Comparison of ENCODE assay signal across 2 cellular contexts in genomic region chr17:62760888-62761267, GRCh38.
TF ChIP-seq lines count a peak whose summit lies in the region.

No MANE protein-coding gene starts in this region.

TF ChIP-seq in GM23338, 12 proteins besides CTCF, POLR2A, EP300 and RAD21 (continued from another document):
- TF ChIP-seq, protein P1, sequence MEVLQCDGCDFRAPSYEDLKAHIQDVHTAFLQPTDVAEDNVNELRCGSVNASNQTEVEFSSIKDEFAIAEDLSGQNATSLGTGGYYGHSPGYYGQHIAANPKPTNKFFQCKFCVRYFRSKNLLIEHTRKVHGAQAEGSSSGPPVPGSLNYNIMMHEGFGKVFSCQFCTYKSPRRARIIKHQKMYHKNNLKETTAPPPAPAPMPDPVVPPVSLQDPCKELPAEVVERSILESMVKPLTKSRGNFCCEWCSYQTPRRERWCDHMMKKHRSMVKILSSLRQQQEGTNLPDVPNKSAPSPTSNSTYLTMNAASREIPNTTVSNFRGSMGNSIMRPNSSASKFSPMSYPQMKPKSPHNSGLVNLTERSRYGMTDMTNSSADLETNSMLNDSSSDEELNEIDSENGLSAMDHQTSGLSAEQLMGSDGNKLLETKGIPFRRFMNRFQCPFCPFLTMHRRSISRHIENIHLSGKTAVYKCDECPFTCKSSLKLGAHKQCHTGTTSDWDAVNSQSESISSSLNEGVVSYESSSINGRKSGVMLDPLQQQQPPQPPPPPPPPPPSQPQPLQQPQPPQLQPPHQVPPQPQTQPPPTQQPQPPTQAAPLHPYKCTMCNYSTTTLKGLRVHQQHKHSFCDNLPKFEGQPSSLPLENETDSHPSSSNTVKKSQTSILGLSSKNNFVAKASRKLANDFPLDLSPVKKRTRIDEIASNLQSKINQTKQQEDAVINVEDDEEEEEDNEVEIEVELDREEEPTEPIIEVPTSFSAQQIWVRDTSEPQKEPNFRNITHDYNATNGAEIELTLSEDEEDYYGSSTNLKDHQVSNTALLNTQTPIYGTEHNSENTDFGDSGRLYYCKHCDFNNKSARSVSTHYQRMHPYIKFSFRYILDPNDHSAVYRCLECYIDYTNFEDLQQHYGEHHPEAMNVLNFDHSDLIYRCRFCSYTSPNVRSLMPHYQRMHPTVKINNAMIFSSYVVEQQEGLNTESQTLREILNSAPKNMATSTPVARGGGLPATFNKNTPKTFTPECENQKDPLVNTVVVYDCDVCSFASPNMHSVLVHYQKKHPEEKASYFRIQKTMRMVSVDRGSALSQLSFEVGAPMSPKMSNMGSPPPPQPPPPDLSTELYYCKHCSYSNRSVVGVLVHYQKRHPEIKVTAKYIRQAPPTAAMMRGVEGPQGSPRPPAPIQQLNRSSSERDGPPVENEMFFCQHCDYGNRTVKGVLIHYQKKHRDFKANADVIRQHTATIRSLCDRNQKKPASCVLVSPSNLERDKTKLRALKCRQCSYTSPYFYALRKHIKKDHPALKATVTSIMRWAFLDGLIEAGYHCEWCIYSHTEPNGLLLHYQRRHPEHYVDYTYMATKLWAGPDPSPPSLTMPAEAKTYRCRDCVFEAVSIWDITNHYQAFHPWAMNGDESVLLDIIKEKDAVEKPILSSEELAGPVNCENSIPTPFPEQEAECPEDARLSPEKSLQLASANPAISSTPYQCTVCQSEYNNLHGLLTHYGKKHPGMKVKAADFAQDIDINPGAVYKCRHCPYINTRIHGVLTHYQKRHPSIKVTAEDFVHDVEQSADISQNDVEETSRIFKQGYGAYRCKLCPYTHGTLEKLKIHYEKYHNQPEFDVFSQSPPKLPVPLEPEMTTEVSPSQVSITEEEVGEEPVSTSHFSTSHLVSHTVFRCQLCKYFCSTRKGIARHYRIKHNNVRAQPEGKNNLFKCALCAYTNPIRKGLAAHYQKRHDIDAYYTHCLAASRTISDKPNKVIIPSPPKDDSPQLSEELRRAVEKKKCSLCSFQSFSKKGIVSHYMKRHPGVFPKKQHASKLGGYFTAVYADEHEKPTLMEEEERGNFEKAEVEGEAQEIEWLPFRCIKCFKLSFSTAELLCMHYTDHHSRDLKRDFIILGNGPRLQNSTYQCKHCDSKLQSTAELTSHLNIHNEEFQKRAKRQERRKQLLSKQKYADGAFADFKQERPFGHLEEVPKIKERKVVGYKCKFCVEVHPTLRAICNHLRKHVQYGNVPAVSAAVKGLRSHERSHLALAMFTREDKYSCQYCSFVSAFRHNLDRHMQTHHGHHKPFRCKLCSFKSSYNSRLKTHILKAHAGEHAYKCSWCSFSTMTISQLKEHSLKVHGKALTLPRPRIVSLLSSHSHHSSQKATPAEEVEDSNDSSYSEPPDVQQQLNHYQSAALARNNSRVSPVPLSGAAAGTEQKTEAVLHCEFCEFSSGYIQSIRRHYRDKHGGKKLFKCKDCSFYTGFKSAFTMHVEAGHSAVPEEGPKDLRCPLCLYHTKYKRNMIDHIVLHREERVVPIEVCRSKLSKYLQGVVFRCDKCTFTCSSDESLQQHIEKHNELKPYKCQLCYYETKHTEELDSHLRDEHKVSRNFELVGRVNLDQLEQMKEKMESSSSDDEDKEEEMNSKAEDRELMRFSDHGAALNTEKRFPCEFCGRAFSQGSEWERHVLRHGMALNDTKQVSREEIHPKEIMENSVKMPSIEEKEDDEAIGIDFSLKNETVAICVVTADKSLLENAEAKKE (CRISPR knock-in tag; IDR thresholded peaks at IDR 0.05) = no peak
- TF ChIP-seq ZNF331 (CRISPR knock-in tag; IDR thresholded peaks at IDR 0.05; ENCODE audit: low read depth) (no peak), JUNB (IDR thresholded peaks at IDR 0.05; ENCODE audit: unreplicated experiment) (no peak), POLR2AphosphoS5 (IDR thresholded peaks at IDR 0.05; ENCODE audit: low read depth) (no peak), REST (IDR thresholded peaks at IDR 0.05; ENCODE audit: unreplicated experiment) (no peak), EZH2phosphoT487 (IDR thresholded peaks at IDR 0.05; ENCODE audit: unreplicated experiment) (no peak), EZH2 (IDR thresholded peaks at IDR 0.05; ENCODE audit: low read depth, unreplicated experiment) (no peak), CREB1 (CRISPR knock-in tag; IDR thresholded peaks at IDR 0.05; ENCODE audit: low read depth) (no peak), STAT1 (IDR thresholded peaks at IDR 0.05; ENCODE audit: unreplicated experiment) (no peak)
- TF ChIP-seq, protein P2, sequence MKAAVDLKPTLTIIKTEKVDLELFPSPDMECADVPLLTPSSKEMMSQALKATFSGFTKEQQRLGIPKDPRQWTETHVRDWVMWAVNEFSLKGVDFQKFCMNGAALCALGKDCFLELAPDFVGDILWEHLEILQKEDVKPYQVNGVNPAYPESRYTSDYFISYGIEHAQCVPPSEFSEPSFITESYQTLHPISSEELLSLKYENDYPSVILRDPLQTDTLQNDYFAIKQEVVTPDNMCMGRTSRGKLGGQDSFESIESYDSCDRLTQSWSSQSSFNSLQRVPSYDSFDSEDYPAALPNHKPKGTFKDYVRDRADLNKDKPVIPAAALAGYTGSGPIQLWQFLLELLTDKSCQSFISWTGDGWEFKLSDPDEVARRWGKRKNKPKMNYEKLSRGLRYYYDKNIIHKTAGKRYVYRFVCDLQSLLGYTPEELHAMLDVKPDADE (IDR thresholded peaks at IDR 0.05) = no peak

TF ChIP-seq in IMR-90, 13 proteins besides CTCF, POLR2A, EP300 and RAD21 (continued from another document):
- TF ChIP-seq, protein P3, sequence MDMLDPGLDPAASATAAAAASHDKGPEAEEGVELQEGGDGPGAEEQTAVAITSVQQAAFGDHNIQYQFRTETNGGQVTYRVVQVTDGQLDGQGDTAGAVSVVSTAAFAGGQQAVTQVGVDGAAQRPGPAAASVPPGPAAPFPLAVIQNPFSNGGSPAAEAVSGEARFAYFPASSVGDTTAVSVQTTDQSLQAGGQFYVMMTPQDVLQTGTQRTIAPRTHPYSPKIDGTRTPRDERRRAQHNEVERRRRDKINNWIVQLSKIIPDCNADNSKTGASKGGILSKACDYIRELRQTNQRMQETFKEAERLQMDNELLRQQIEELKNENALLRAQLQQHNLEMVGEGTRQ (IDR thresholded peaks at IDR 0.05; ENCODE audit: low read depth, low read length) = no peak
- TF ChIP-seq CEBPB (IDR thresholded peaks at IDR 0.05; ENCODE audit: low read depth, low read length) (no peak), RCOR1 (IDR thresholded peaks at IDR 0.05; ENCODE audit: insufficient replicate concordance, low read length) (no peak), FOS (IDR thresholded peaks at IDR 0.05; ENCODE audit: low read depth, low read length) (no peak), RFX5 (IDR thresholded peaks at IDR 0.05; ENCODE audit: low read depth, low read length) (no peak), MXI1 (IDR thresholded peaks at IDR 0.05; ENCODE audit: borderline replicate concordance, low read depth, low read length) (no peak), SMC3 (IDR thresholded peaks at IDR 0.05; ENCODE audit: low read depth, low read length) (no peak)
- TF ChIP-seq, protein P4, sequence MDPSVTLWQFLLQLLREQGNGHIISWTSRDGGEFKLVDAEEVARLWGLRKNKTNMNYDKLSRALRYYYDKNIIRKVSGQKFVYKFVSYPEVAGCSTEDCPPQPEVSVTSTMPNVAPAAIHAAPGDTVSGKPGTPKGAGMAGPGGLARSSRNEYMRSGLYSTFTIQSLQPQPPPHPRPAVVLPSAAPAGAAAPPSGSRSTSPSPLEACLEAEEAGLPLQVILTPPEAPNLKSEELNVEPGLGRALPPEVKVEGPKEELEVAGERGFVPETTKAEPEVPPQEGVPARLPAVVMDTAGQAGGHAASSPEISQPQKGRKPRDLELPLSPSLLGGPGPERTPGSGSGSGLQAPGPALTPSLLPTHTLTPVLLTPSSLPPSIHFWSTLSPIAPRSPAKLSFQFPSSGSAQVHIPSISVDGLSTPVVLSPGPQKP (IDR thresholded peaks at IDR 0.05; ENCODE audit: borderline replicate concordance, low read depth, low read length) = no peak
